ENCODE assay signal across 28 cellular contexts in the genomic region with DNA sequence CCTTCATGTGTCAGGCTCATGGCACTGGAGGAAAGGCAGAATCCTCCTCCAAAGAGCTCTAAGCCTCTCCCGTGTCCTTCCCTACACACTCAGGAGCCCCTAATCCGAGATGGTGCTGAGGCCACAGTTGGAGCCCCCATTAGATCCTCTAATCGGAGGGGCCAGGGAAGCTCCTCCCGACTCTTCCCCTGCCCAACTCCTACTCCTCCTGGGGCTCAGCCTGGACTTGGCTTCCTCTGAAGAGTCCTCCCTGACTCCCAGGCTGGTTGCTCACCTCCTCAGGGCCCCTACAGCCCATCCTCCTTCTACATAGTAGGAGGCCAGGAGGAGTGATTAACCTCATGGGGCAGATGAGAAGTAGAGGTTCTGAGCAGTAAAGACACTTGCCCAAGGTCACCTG. TPM values are rescaled to one million over a fixed set of nuclear protein-coding genes. Genes with fewer than 3 reads are reported as not detected.
"Had no signal": no experiment of that assay in that cellular context is flagged by ENCODE, and none has a peak within 500 bp of the region (broad histone marks: within the 10 kb centered on the region; RNA-seq: fewer than 3 reads in every experiment).

No MANE protein-coding gene starts in this region.

- H3K9me3 ChIP-seq: esophagus muscularis mucosa, gastrocnemius medialis, heart right ventricle, neutrophil, psoas muscle, right lobe of liver, thoracic aorta, transverse colon had no signal

- H3K4me1 ChIP-seq: heart right ventricle, psoas muscle, transverse colon had no signal

- ATAC-seq: heart right ventricle; left cardiac atrium; left ventricle myocardium superior; natural killer cell treated with Interleukin-12 subunit alpha and Interleukin-12 subunit beta and Interleukin-15 and Interleukin-18, amount 100 ng/mL, for 72 hours; stimulated activated naive B cell treated with anti-CD40 and anti-IgM and Interleukin-4, amounts not matched to agents 10 μg/mL and 1 μg/mL and 100 μg/mL, for 72 hours; stimulated activated naive CD8-positive, alpha-beta T cell treated with anti-CD3 and anti-CD28 coated beads, Interleukin-15, amount 100 ng/mL, for 72 hours had no signal

- H3K9me3 Mint-ChIP-seq: natural killer cell treated with Interleukin-12 subunit alpha and Interleukin-12 subunit beta and Interleukin-15 and Interleukin-18, amount 100 ng/mL, for 72 hours; stimulated activated naive B cell treated with anti-CD40 and anti-IgM and Interleukin-4, amounts not matched to agents 10 μg/mL and 1 μg/mL and 100 μg/mL, for 72 hours; stimulated activated naive CD8-positive, alpha-beta T cell treated with anti-CD3 and anti-CD28 coated beads, Interleukin-15, amount 100 ng/mL, for 72 hours had no signal

- H3K27me3 ChIP-seq: esophagus muscularis mucosa, gastrocnemius medialis, heart right ventricle, neutrophil, right lobe of liver, transverse colon had no signal

- H3K4me3 Mint-ChIP-seq: natural killer cell treated with Interleukin-12 subunit alpha and Interleukin-12 subunit beta and Interleukin-15 and Interleukin-18, amount 100 ng/mL, for 72 hours; stimulated activated naive B cell treated with anti-CD40 and anti-IgM and Interleukin-4, amounts not matched to agents 10 μg/mL and 1 μg/mL and 100 μg/mL, for 72 hours; stimulated activated naive CD8-positive, alpha-beta T cell treated with anti-CD3 and anti-CD28 coated beads, Interleukin-15, amount 100 ng/mL, for 72 hours had no signal

- H3K27me3 Mint-ChIP-seq: natural killer cell treated with Interleukin-12 subunit alpha and Interleukin-12 subunit beta and Interleukin-15 and Interleukin-18, amount 100 ng/mL, for 72 hours; stimulated activated naive B cell treated with anti-CD40 and anti-IgM and Interleukin-4, amounts not matched to agents 10 μg/mL and 1 μg/mL and 100 μg/mL, for 72 hours; stimulated activated naive CD8-positive, alpha-beta T cell treated with anti-CD3 and anti-CD28 coated beads, Interleukin-15, amount 100 ng/mL, for 72 hours had no signal

- H3K4me1 Mint-ChIP-seq: stimulated activated naive B cell treated with anti-CD40 and anti-IgM and Interleukin-4, amounts not matched to agents 10 μg/mL and 1 μg/mL and 100 μg/mL, for 72 hours had no signal

- DNase-seq: cerebellar nuclear complex; effector memory CD4-positive, alpha-beta T cell; gastrocnemius medialis; heart right ventricle; left cardiac atrium; left ventricle myocardium superior; mesenchymal stem cell; midbrain; psoas muscle; retina; right lobe of liver; stimulated activated CD4-positive, alpha-beta T cell treated with anti-CD3 and anti-CD28 coated beads, Interleukin-15, amount 100 ng/mL, for 24 hours; stimulated activated CD4-positive, alpha-beta T cell treated with anti-CD3 and anti-CD28 coated beads, Interleukin-1b, Interleukin-23, amount 100 ng/mL, for 48 hours; stimulated activated CD4-positive, alpha-beta T cell treated with anti-CD3 and anti-CD28 coated beads, Interleukin-4, amount 100 ng/mL, for 24 hours; stimulated activated naive B cell treated with anti-CD40 and anti-IgM and Interleukin-4, amounts not matched to agents 10 μg/mL and 1 μg/mL and 100 μg/mL, for 72 hours; stimulated activated naive CD8-positive, alpha-beta T cell treated with anti-CD3 and anti-CD28 coated beads, Interleukin-15, amount 100 ng/mL, for 72 hours; transverse colon had no signal

- H3K36me3 ChIP-seq: right lobe of liver, transverse colon had no signal

- H3K4me3 ChIP-seq: coronary artery, esophagus muscularis mucosa, gastrocnemius medialis, heart right ventricle, lung, psoas muscle, right lobe of liver, thoracic aorta, transverse colon had no signal

- H3K27ac Mint-ChIP-seq: natural killer cell treated with Interleukin-12 subunit alpha and Interleukin-12 subunit beta and Interleukin-15 and Interleukin-18, amount 100 ng/mL, for 72 hours; stimulated activated naive B cell treated with anti-CD40 and anti-IgM and Interleukin-4, amounts not matched to agents 10 μg/mL and 1 μg/mL and 100 μg/mL, for 72 hours; stimulated activated naive CD8-positive, alpha-beta T cell treated with anti-CD3 and anti-CD28 coated beads, Interleukin-15, amount 100 ng/mL, for 72 hours had no signal

- H3K36me3 Mint-ChIP-seq: natural killer cell treated with Interleukin-12 subunit alpha and Interleukin-12 subunit beta and Interleukin-15 and Interleukin-18, amount 100 ng/mL, for 72 hours had no signal

- H3K27ac ChIP-seq: coronary artery, epithelial cell of prostate, esophagus muscularis mucosa, heart right ventricle, neutrophil, psoas muscle, thoracic aorta, transverse colon had no signal

RNA-seq across cellular contexts. Expression of a gene that starts 21.3 kb away (rescaled TPM):
- total RNA-seq: fibroblast of villous mesenchyme; gastrocnemius medialis; left cardiac atrium; left ventricle myocardium superior; natural killer cell treated with Interleukin-12 subunit alpha and Interleukin-12 subunit beta and Interleukin-15 and Interleukin-18, amount 100 ng/mL, for 72 hours; osteoblast; psoas muscle; right lobe of liver; thoracic aorta; urinary bladder had no signal
- polyA plus RNA-seq: keratinocyte, psoas muscle, urinary bladder had no signal
